7 cellular contexts compared by ENCODE assay signal in the genomic region with DNA sequence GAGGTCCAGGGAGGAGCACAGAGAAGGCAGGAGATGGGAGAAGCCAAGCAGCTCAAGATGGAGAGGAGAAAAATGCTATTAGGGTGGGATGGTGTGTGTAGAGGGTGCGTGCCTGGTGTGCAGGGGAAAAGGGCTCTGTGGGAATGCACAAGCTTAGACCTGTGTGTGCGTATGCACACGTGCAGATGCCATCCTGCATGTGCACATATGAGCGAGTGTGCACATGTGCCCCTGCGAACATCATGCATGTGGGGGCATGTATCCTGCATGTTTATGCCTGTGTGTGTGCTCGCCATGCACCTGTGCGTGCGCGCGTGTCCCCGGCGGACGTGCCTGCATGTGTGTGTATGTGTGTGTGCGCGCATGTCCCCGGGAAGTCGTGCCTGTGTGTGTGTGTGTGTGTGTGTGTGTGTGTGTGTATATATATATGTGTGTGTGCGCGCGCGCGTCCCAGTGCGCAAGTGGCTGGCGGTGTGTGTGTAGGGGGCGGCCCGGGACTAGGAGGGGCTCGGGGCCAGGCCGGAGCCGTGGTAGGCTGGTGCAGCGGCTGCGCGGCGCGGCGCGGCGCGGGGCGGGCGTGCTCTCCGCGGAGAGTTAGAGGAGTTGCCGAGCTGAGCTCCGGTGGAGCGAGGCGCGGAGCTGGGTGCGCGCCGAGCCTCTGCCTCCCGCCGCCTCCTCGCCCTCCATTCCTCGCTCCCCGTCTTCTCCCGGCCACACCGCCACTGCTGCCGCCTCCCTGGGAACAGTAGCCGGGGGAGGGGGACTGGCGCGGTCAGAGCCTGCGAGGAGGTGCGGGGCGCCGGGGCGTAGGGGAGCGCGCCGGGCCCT. TPM values are rescaled to one million over a fixed set of nuclear protein-coding genes. Genes with fewer than 3 reads are reported as not detected.
DNase-seq lines count a peak whose midpoint lies in the region; ATAC-seq, FAIRE-seq and TF ChIP-seq lines count a peak whose summit lies in the region.

A gene (plus strand): TSS at position 601 of the 828 bp plus-strand sequence. CDS start 38,986 bp downstream, outside the sequence.

- no peaks in the 10 kb centered on the region for H3K27me3 ChIP-seq in ascending aorta
- peaks cover 69% of the 10 kb centered on the region for H3K27me3 ChIP-seq in iPS-20b (ENCODE audit: insufficient read depth, low read length)
- H3K27me3 ChIP-seq in skeletal muscle satellite cell (ENCODE audit: control insufficient read depth, insufficient read depth, low read length), result peaks cover 38% of the 10 kb centered on the region

- H3K4me2 ChIP-seq in skeletal muscle satellite cell (ENCODE audit: low read length), result peak within 1 kb of the TSS; percentile 78

- intact Hi-C loops in ascending aorta (cut with DNase I), result loop anchor here (10.0 kb wide), 1 partner anchor 51 kb away; no protein-coding TSS in a partner anchor

- POLR2A ChIA-PET in HEK293T (lab: Yijun Ruan, JAX), result interaction anchor here (1.5 kb wide), 1 partner anchor 16 kb away, joined by 3 read pairs; no protein-coding TSS in a partner anchor

- H3K4me1 ChIP-seq in ascending aorta (peaks cover 4 to 6% of the 10 kb centered on the region in 2 donors), iPS-20b (ENCODE audit: insufficient read depth, low read length) (peaks cover 11% of the 10 kb centered on the region; the same call in 1 of the 2 replicates), skeletal muscle satellite cell (ENCODE audit: control insufficient read depth, insufficient read depth, low read length) (peaks cover 7% of the 10 kb centered on the region)

- peak within 1 kb of the TSS in 1 of 2 donors; percentile 36 for H3K27ac ChIP-seq in ascending aorta
- H3K27ac ChIP-seq in iPS-20b (ENCODE audit: low read length), result no peak within 1 kb of the TSS

- CTCF ChIA-PET in HEK293T (lab: Yijun Ruan, JAX), result no interaction called here

- FAIRE-seq in D721Med (lab: Jason Lieb, UNC), result no peak

- ATAC-seq in GM18868 (IDR thresholded peaks at IDR 0.05; ENCODE audit: unreplicated experiment), result no peak

- H3K36me3 ChIP-seq in ascending aorta (no peaks in the 10 kb centered on the region), iPS-20b (ENCODE audit: insufficient read depth, low read depth, low read length) (no peaks in the 10 kb centered on the region), skeletal muscle satellite cell (ENCODE audit: insufficient read depth, low read length) (no peaks in the 10 kb centered on the region)

- peak within 1 kb of the TSS; percentile 52 to 67 for H3K4me3 ChIP-seq in ascending aorta
- H3K4me3 ChIP-seq in iPS-20b (ENCODE audit: low read length), result peak within 1 kb of the TSS; percentile 62
- H3K4me3 ChIP-seq in skeletal muscle satellite cell (ENCODE audit: low read length), result peak within 1 kb of the TSS; percentile 64

- no peak within 1 kb of the TSS; the same call in 1 of the 2 replicates for H3K9ac ChIP-seq in iPS-20b (ENCODE audit: low read depth, low read length)
- H3K9ac ChIP-seq in skeletal muscle satellite cell (ENCODE audit: low read depth, low read length), result no peak within 1 kb of the TSS

- DNase-seq in HEK293T (ENCODE audit: extremely low spot score) (peak; percentile 35), ascending aorta (ENCODE audit: low spot score in 2 of 2) (no peak), LoVo (ENCODE audit: low spot score) (no peak), D721Med (ENCODE audit: insufficient read length, low spot score) (no peak)

- TF ChIP-seq CTCF in ascending aorta (IDR thresholded peaks at IDR 0.05) (no peak), D721Med (IDR thresholded peaks at IDR 0.05; ENCODE audit: insufficient read depth, missing control alignments) (no peak)

- H3K9me3 ChIP-seq in ascending aorta (no peaks in the 10 kb centered on the region), iPS-20b (ENCODE audit: insufficient read depth, low read depth, low read length) (no peaks in the 10 kb centered on the region), skeletal muscle satellite cell (replicated peaks; ENCODE audit: low read length) (no peaks in the 10 kb centered on the region)

TF ChIP-seq in HEK293T, 16 proteins besides CTCF, POLR2A, EP300 and RAD21:
- TF ChIP-seq ELF4 (IDR thresholded peaks at IDR 0.05) (no peak), LEF1 (IDR thresholded peaks at IDR 0.05; ENCODE audit: borderline replicate concordance) (no peak), L3MBTL2 (conservative IDR thresholded peaks at IDR 0.05) (no peak), FOXA1 (IDR thresholded peaks at IDR 0.05) (no peak), HDGF (IDR thresholded peaks at IDR 0.05; ENCODE audit: borderline replicate concordance) (no peak)
TF ChIP-seq in HEK293T: peak in this region for 0.

RNA-seq across cellular contexts. Expression of the gene that starts here (rescaled TPM):
- 13.2 TPM for total RNA-seq in ascending aorta
- 0.25 and 0.87 TPM in 2 replicates for total RNA-seq in skeletal muscle satellite cell (2012; rRNA removed)
